ENCODE assay signal across 28 cellular contexts in the genomic region with DNA sequence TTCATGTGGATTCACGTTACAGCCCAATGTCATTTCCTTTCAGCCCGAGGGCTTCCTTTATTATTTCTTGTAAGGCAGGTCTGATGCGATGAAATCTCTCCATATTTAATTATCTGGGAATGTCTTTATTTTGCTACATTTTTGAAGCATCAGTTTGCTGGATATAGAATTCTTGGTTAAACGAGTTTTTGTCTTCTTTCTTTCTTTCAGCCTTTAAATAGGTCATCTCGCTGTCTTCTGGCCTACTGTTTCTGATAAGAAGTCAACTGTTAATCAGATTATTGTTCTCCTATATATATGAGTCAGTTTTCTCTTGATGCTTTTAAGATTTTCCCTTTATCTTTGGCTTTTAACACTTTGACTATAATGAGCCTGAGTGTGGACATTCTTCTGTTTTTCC.
"Had no signal": no experiment of that assay in that cellular context is flagged by ENCODE, and none has a peak within 500 bp of the region (broad histone marks: within the 10 kb centered on the region; RNA-seq: fewer than 3 reads in every experiment).

No MANE protein-coding gene starts in this region.

- FAIRE-seq: colon, endometrium, endothelial cell of umbilical vein, frontal cortex had no signal

- H3K36me3 ChIP-seq: colonic mucosa, esophagus muscularis mucosa, esophagus squamous epithelium, gastrocnemius medialis, gastroesophageal sphincter, heart left ventricle, heart right ventricle had no signal

- DNase-seq: colonic mucosa; cortex of kidney; dermis blood vessel endothelial cell; dorsolateral prefrontal cortex; effector CD4-positive, alpha-beta T cell; effector CD8-positive, alpha-beta T cell; effector memory CD4-positive, alpha-beta T cell; effector memory CD8-positive, alpha-beta T cell; endodermal cell; erythroblast; esophagus squamous epithelium; foreskin fibroblast; foreskin keratinocyte; foreskin melanocyte; gastrocnemius medialis; glutamatergic neuron; head of caudate nucleus; heart left ventricle; heart right ventricle had no signal

- ATAC-seq: effector memory CD8-positive, alpha-beta T cell; esophagus mucosa; foreskin keratinocyte; gastrocnemius medialis; gastroesophageal sphincter; heart left ventricle; heart right ventricle had no signal

- H3K27ac ChIP-seq: colonic mucosa, coronary artery, dorsolateral prefrontal cortex, epithelial cell of prostate, esophagus muscularis mucosa, esophagus squamous epithelium, foreskin keratinocyte, gastrocnemius medialis, gastroesophageal sphincter, heart left ventricle, heart right ventricle had no signal

- H3K4me3 ChIP-seq: colonic mucosa, coronary artery, dorsolateral prefrontal cortex, esophagus muscularis mucosa, esophagus squamous epithelium, gastrocnemius medialis, gastroesophageal sphincter, heart left ventricle, heart right ventricle had no signal

- H3K27me3 ChIP-seq: colonic mucosa, dorsolateral prefrontal cortex, esophagus muscularis mucosa, esophagus squamous epithelium, foreskin keratinocyte, gastrocnemius medialis, gastroesophageal sphincter, heart left ventricle, heart right ventricle had no signal

- H3K9me3 ChIP-seq: colonic mucosa, gastrocnemius medialis had no signal

- H3K4me1 ChIP-seq: colonic mucosa, esophagus muscularis mucosa, esophagus squamous epithelium, foreskin keratinocyte, gastrocnemius medialis, gastroesophageal sphincter had no signal
